ENCODE assay signal across 20 cellular contexts in the genomic region with DNA sequence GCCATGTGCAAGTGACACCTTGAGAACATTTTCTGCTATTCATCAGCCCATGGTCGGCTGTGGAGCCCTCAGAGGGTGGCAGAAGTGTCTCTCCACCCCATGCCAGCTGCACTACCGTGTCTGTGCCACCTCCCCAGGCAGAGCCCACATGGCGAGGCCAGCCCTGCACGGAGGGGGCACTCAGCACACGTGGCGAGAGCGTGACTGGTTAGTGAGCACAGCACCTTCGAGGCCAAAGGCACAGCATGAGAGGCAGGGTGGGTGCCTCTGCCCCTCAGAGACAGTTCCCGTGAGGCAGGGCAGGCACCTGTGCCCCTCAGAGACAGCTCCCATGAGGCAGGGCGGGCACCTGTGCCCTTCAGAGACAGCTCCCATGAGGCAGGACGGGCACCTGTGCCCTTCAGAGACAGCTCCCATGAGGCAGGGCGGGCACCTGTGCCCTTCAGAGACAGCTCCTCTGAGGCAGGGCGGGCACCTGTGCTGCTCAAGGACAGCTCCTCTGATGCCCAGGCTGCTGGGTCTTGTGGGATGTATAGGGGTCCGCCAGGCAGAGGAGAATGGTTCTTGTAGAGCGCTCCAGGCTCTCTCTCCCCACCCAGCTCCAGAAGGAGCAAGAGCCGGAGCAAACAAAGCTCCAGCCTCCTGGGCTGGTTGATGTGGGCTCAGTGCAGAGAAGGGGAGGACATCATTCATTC.
DNase-seq lines count a peak whose midpoint lies in the region; ATAC-seq and TF ChIP-seq lines count a peak whose summit lies in the region.
"Had no signal": no experiment of that assay in that cellular context is flagged by ENCODE, and none has a peak within 500 bp of the region (broad histone marks: within the 10 kb centered on the region; RNA-seq: fewer than 3 reads in every experiment).

No MANE protein-coding gene starts in this region.

- peak; percentile 31 for DNase-seq in activated effector memory CD4-positive, alpha-beta T cell treated with anti-CD3 and anti-CD28 coated beads, Interleukin-2, amount 50 U/mL, for 16 hours
- DNase-seq in activated effector memory CD4-positive, alpha-beta T cell treated with Interleukin-2 at 50 U/mL for 16 hours = no peak
- peak; percentile 15 for DNase-seq in activated CD8-positive, alpha-beta memory T cell treated with anti-CD3 and anti-CD28 coated beads, Interleukin-2, amount 10 ng/mL, durations not matched to agents 7 days and 5 days
- DNase-seq in osteoblast (ENCODE audit: insufficient read length, low spot score, missing footprints) (peak; percentile 60), NCI-H2029 (lab: John Stamatoyannopoulos, UW) (no peak), T-helper 2 cell (no peak)
- DNase-seq: C1 segment of cervical spinal cord; CD8-positive, alpha-beta memory T cell; DMS53; GOT3; HFFc6; KBM-7; MV-4-11; NCI-H187; NCI-H345; NCI-H524 treated with DMSO at 0.1 percent for 48 hours; PC-3; SJCRH30 had no signal

- no peaks in the 10 kb centered on the region for H3K27me3 ChIP-seq in osteoblast (ENCODE audit: insufficient read depth, low read length)

- H3K4me3 ChIP-seq in osteoblast (ENCODE audit: insufficient read depth, low read length) = no peak overlapping the region
- H3K4me3 ChIP-seq: A549, SJCRH30 had no signal

- no peak overlapping the region for H3K27ac ChIP-seq in osteoblast (ENCODE audit: low read depth, low read length)
- H3K27ac ChIP-seq: A549, SJCRH30 had no signal

- H3K36me3 ChIP-seq in osteoblast (ENCODE audit: insufficient read depth, low read length) = no peaks in the 10 kb centered on the region
- H3K36me3 ChIP-seq: SJCRH30 had no signal

- CTCF ChIA-PET in activated CD8-positive, alpha-beta memory T cell treated with anti-CD3 and anti-CD28 coated beads, Interleukin-2, amount 10 ng/mL, durations not matched to agents 7 days and 5 days (lab: Charles Lee) = no interaction called here

- no peaks in the 10 kb centered on the region for H3K27me3 Mint-ChIP-seq in activated CD8-positive, alpha-beta memory T cell treated with anti-CD3 and anti-CD28 coated beads, Interleukin-2, amount 10 ng/mL, durations not matched to agents 7 days and 5 days

- H3K4me1 Mint-ChIP-seq in activated CD8-positive, alpha-beta memory T cell treated with anti-CD3 and anti-CD28 coated beads, Interleukin-2, amount 10 ng/mL, durations not matched to agents 7 days and 5 days = no peaks in the 10 kb centered on the region
- H3K4me1 Mint-ChIP-seq: CD8-positive, alpha-beta memory T cell had no signal

- H3K9me3 Mint-ChIP-seq in activated CD8-positive, alpha-beta memory T cell treated with anti-CD3 and anti-CD28 coated beads, Interleukin-2, amount 10 ng/mL, durations not matched to agents 7 days and 5 days (ENCODE audit: low read depth) = no peaks in the 10 kb centered on the region

- no peaks in the 10 kb centered on the region for H3K4me1 ChIP-seq in osteoblast (ENCODE audit: insufficient read depth, low read length)
- H3K4me1 ChIP-seq: A549, SJCRH30 had no signal

- no peaks in the 10 kb centered on the region for H4K20me1 ChIP-seq in osteoblast (ENCODE audit: insufficient read depth, low read length)

- H3K79me2 ChIP-seq in osteoblast (ENCODE audit: insufficient read depth, low read length) = no peaks in the 10 kb centered on the region

- H3K4me2 ChIP-seq in osteoblast (ENCODE audit: insufficient read depth, low read length) = no peak overlapping the region
- H3K4me2 ChIP-seq: A549 had no signal

- H3K36me3 Mint-ChIP-seq in activated CD8-positive, alpha-beta memory T cell treated with anti-CD3 and anti-CD28 coated beads, Interleukin-2, amount 10 ng/mL, durations not matched to agents 7 days and 5 days = no peaks in the 10 kb centered on the region
- H3K36me3 Mint-ChIP-seq: CD8-positive, alpha-beta memory T cell had no signal

- no peak for TF ChIP-seq CTCF in osteoblast (IDR thresholded peaks at IDR 0.05; ENCODE audit: extremely low read depth, low read depth, low read length)

- no peak overlapping the region for H3K4me3 Mint-ChIP-seq in activated CD8-positive, alpha-beta memory T cell treated with anti-CD3 and anti-CD28 coated beads, Interleukin-2, amount 10 ng/mL, durations not matched to agents 7 days and 5 days
- H3K4me3 Mint-ChIP-seq: CD8-positive, alpha-beta memory T cell; HFFc6 had no signal

- no peak overlapping the region for H3K27ac Mint-ChIP-seq in activated CD8-positive, alpha-beta memory T cell treated with anti-CD3 and anti-CD28 coated beads, Interleukin-2, amount 10 ng/mL, durations not matched to agents 7 days and 5 days
- H3K27ac Mint-ChIP-seq: CD8-positive, alpha-beta memory T cell; HFFc6 had no signal

- H3K9me3 ChIP-seq in osteoblast (ENCODE audit: low read depth, low read length) = no peaks in the 10 kb centered on the region
- H3K9me3 ChIP-seq: A549, SJCRH30 had no signal

- ATAC-seq in activated CD8-positive, alpha-beta memory T cell treated with anti-CD3 and anti-CD28 coated beads, Interleukin-2, amount 10 ng/mL, durations not matched to agents 7 days and 5 days = no peak
- ATAC-seq in GM21825 (IDR thresholded peaks at IDR 0.05; ENCODE audit: unreplicated experiment) = no peak
- ATAC-seq: PC-3 had no signal

- H2AFZ ChIP-seq in osteoblast (ENCODE audit: low read length) = no peak overlapping the region

Comparison
In these comparisons a context has a peak if more than half of its experiments do, and no peak if none do; other contexts are left out.
1. DNase-seq: peak in activated effector memory CD4-positive, alpha-beta T cell treated with anti-CD3 and anti-CD28 coated beads, Interleukin-2, amount 50 U/mL, for 16 hours (single experiment), activated CD8-positive, alpha-beta memory T cell treated with anti-CD3 and anti-CD28 coated beads, Interleukin-2, amount 10 ng/mL, durations not matched to agents 7 days and 5 days (single experiment) and osteoblast (single experiment); none in activated effector memory CD4-positive, alpha-beta T cell treated with Interleukin-2 at 50 U/mL for 16 hours (single experiment), NCI-H2029 (single experiment) and T-helper 2 cell (0 of 5).